ENCODE assay signal across 8 cellular contexts in the genomic region with DNA sequence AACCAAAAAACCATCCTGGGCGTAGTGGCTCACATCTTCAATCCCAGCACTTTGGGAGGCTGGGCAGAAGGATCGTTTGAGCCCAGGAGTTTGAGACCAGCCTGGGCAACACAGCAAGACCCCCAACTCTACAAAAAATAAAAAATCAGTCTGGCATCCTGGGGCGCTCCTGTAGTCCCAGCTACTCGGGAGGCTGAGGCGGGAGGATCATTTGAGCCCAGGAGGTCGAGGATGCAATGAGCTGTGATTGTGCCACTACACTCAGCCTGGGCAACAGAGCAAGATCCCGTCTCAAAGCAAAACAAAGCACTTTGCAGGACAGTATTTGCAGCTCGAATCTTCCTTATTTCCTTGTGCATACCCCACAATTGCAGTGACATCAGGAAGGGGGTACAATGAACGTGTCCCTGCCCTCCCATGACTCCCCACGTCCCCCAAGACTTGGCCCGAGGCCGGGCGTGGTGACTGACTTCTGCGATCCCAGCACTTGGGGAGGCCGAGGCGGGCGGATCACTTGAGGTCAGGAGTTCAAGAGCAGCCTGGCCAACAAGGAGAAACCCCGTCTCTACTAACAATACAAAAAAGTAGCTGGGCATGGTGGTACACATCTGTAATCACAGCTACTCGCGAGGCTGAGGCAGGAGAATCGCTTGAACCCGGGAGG. TPM values are rescaled to one million over a fixed set of nuclear protein-coding genes. Genes with fewer than 3 reads are reported as not detected.
DNase-seq lines count a peak whose midpoint lies in the region; ATAC-seq and TF ChIP-seq lines count a peak whose summit lies in the region.

No MANE protein-coding gene starts in this region.

- DNase-seq in AG04450 (ENCODE audit: low read depth, low spot score) (no peak), Karpas-422 (no peak), dorsolateral prefrontal cortex (no peak), natural killer cell (no peak), G401 (ENCODE audit: low spot score) (no peak), NOMO-1 treated with dmso at 0.1 percent for 144 hours (lab: John Stamatoyannopoulos, UW; ENCODE audit: unreplicated experiment) (no peak)

- H3K27me3 Mint-ChIP-seq in natural killer cell (ENCODE audit: low read depth in 2 of 2): no peaks in the 10 kb centered on the region

- H3K27me3 ChIP-seq in AG04450 (ENCODE audit: control insufficient read depth, insufficient read depth, low read length) (no peaks in the 10 kb centered on the region), Karpas-422 (ENCODE audit: low read length) (no peaks in the 10 kb centered on the region), dorsolateral prefrontal cortex (no peaks in the 10 kb centered on the region)

- no peak overlapping the region for H2AFZ ChIP-seq in Karpas-422 (ENCODE audit: low read length)

- no peak for TF ChIP-seq CTCF in AG04450 (IDR thresholded peaks at IDR 0.05; ENCODE audit: low read depth, low read length)
- no peak for TF ChIP-seq CTCF in dorsolateral prefrontal cortex (IDR thresholded peaks at IDR 0.05 in 54 of 56, conservative IDR thresholded peaks at IDR 0.05 in 2 of 56; ENCODE audit: low read depth in 1 of 56, partially characterized antibody in 56 of 56)
- no peak for TF ChIP-seq CTCF in natural killer cell (IDR thresholded peaks at IDR 0.05)

- peak overlapping the region; percentile 85 for H3K9ac ChIP-seq in Karpas-422 (ENCODE audit: low read length)

- no peak for ATAC-seq in natural killer cell
- ATAC-seq in GM18511 (IDR thresholded peaks at IDR 0.05; ENCODE audit: unreplicated experiment): no peak
- ATAC-seq in GM21723 (IDR thresholded peaks at IDR 0.05; ENCODE audit: unreplicated experiment): no peak

- no peaks in the 10 kb centered on the region for H3K9me2 ChIP-seq in Karpas-422 (replicated peaks; ENCODE audit: insufficient read depth, low read length)

- peaks cover 27% of the 10 kb centered on the region for H3K79me2 ChIP-seq in Karpas-422 (ENCODE audit: low read length)

- peaks cover 33 to 51% of the 10 kb centered on the region in 2 donors for H3K4me1 Mint-ChIP-seq in natural killer cell

- H3K9me3 ChIP-seq in AG04450 (ENCODE audit: control insufficient read depth, insufficient read depth, low read length) (no peaks in the 10 kb centered on the region), Karpas-422 (ENCODE audit: low read length) (no peaks in the 10 kb centered on the region)

- intact Hi-C loops in dorsolateral prefrontal cortex (cut with DNase I) (loop anchor here in 1 of 2 donors (5.0 to 10.0 kb wide), 3 partner anchors 204 to 434 kb away; a partner anchor contains a TSS), natural killer cell (cut with micrococcal nuclease) (loop anchor here (5.0 kb wide), 1 partner anchor 316 kb away; a partner anchor contains a TSS)

- no peaks in the 10 kb centered on the region for H4K20me1 ChIP-seq in Karpas-422 (ENCODE audit: insufficient read depth, low read depth, low read length)

- POLR2A ChIA-PET in AG04450 (lab: Yijun Ruan, JAX): interaction anchor here (0.6 to 1.6 kb wide), 3 partner anchors 119 to 1930 kb away, joined by 3 to 7 read pairs (median 3); a partner anchor contains a TSS

- H3K4me2 ChIP-seq in Karpas-422 (ENCODE audit: low read depth, low read length, poor library complexity, severe bottlenecking): peak overlapping the region; percentile 78

- H3K4me3 ChIP-seq in AG04450 (ENCODE audit: low read depth, low read length): peak overlapping the region; percentile 99
- peak overlapping the region; percentile 87 for H3K4me3 ChIP-seq in Karpas-422 (ENCODE audit: low read length)
- H3K4me3 ChIP-seq in dorsolateral prefrontal cortex: peak overlapping the region; percentile 61 to 100 (median 93)

- no peaks in the 10 kb centered on the region for H3K9me3 Mint-ChIP-seq in natural killer cell

- peaks cover 19% of the 10 kb centered on the region for H3K4me1 ChIP-seq in Karpas-422 (ENCODE audit: low read length)

- no peak overlapping the region for H3K27ac ChIP-seq in AG04450 (ENCODE audit: low read depth, low read length)
- no peak overlapping the region for H3K27ac ChIP-seq in Karpas-422 (ENCODE audit: low read length)
- peak overlapping the region in 39 of 59 donors; percentile 67 to 99 (median 92) for H3K27ac ChIP-seq in dorsolateral prefrontal cortex

- H3K27ac Mint-ChIP-seq in natural killer cell: peak overlapping the region; percentile 87 to 89

- H3K36me3 ChIP-seq in Karpas-422 (ENCODE audit: insufficient read depth, low read length): no peaks in the 10 kb centered on the region

- CTCF ChIA-PET in AG04450 (lab: Charles Lee): interaction anchor here (0.6 to 7.5 kb wide), 5 partner anchors 14 to 1897 kb away, joined by 3 to 237 read pairs (median 9); a partner anchor contains a TSS

- no peaks in the 10 kb centered on the region for H3K36me3 Mint-ChIP-seq in natural killer cell

- H3K4me3 Mint-ChIP-seq in natural killer cell: peak overlapping the region; percentile 96

- in situ Hi-C loops in G401 (cut with HindIII; ENCODE audit: low sequenced_read_pairs): no loop called here

RNA-seq across cellular contexts. Expression of a gene that starts 0.9 kb away (rescaled TPM):
- polyA plus RNA-seq in AG04450 (2011; rRNA removed): 97.3 and 164 TPM in 2 replicates
- polyA minus RNA-seq in AG04450 (2011; rRNA and poly(A)+ RNA removed): 14.0 and 16.8 TPM in 2 replicates
- 230 and 370 TPM in 2 replicates for total RNA-seq in Karpas-422 (2014; rRNA removed; shearing (Covaris generic); ENCODE audit: low replicate concordance)
- total RNA-seq in dorsolateral prefrontal cortex (100 to 1,000 TPM; 107 to 236 (median 166) TPM), natural killer cell (100 to 1,000 TPM in 2 of 3 donors, 10 to 100 TPM in 1; 97.1 to 120 (median 108) TPM)
- 287 and 394 TPM in 2 replicates for total RNA-seq in G401 (2014; rRNA removed; shearing (Covaris generic))

RNA-seq across cellular contexts. Expression of a gene that starts 11.9 kb away (rescaled TPM):
- not detected in 2 replicates for polyA plus RNA-seq in AG04450 (2011; rRNA removed)
- polyA minus RNA-seq in AG04450 (2011; rRNA and poly(A)+ RNA removed): not detected in 2 replicates
- total RNA-seq in Karpas-422 (2014; rRNA removed; shearing (Covaris generic); ENCODE audit: low replicate concordance): 7.4 and 17.6 TPM in 2 replicates
- total RNA-seq in dorsolateral prefrontal cortex (1 to 10 TPM in 29 of 120 experiments, under 1 TPM in 70, not detected in 21; 0.20 to 3.3 (median 0.75) TPM), natural killer cell (1 to 10 TPM in 1 of 3 donors, under 1 TPM in 2; 0.18 to 1.5 (median 0.45) TPM)
- not detected in 2 replicates for total RNA-seq in G401 (2014; rRNA removed; shearing (Covaris generic))

RNA-seq across cellular contexts. Expression of a gene that starts 41.6 kb away (rescaled TPM):
- 59.6 and 70.2 TPM in 2 replicates for polyA plus RNA-seq in AG04450 (2011; rRNA removed)
- 113 and 191 TPM in 2 replicates for polyA minus RNA-seq in AG04450 (2011; rRNA and poly(A)+ RNA removed)
- total RNA-seq in Karpas-422 (2014; rRNA removed; shearing (Covaris generic); ENCODE audit: low replicate concordance): 45.1 and 81.4 TPM in 2 replicates
- total RNA-seq in dorsolateral prefrontal cortex (100 to 1,000 TPM; 169 to 287 (median 205) TPM), natural killer cell (100 to 1,000 TPM; 123 to 158 (median 131) TPM)
- 166 and 226 TPM in 2 replicates for total RNA-seq in G401 (2014; rRNA removed; shearing (Covaris generic))

RNA-seq across cellular contexts. Expression of a gene that starts 52.8 kb away (rescaled TPM):
- polyA plus RNA-seq in AG04450 (2011; rRNA removed): 80.6 and 88.3 TPM in 2 replicates
- polyA minus RNA-seq in AG04450 (2011; rRNA and poly(A)+ RNA removed): 48.1 and 49.1 TPM in 2 replicates
- 39.7 and 49.0 TPM in 2 replicates for total RNA-seq in Karpas-422 (2014; rRNA removed; shearing (Covaris generic); ENCODE audit: low replicate concordance)
- total RNA-seq in dorsolateral prefrontal cortex: 1,000 to 10,000 TPM in 2 of 120 experiments, 100 to 1,000 TPM in 67, 10 to 100 TPM in 51; 67.5 to 1,486 (median 107) TPM
- total RNA-seq in natural killer cell: 100 to 1,000 TPM; 148 to 238 (median 192) TPM
- 95.1 and 117 TPM in 2 replicates for total RNA-seq in G401 (2014; rRNA removed; shearing (Covaris generic))

Comparison
In these comparisons a context has a peak if more than half of its experiments do, and no peak if none do; other contexts are left out.
1. H3K27ac ChIP-seq: peak in dorsolateral prefrontal cortex (39 of 59); none in AG04450 (single experiment) and Karpas-422 (single experiment).
2. Peak in every context shown above with its lines, with median percentiles within 50 percentile points of each other: H3K4me3 ChIP-seq.